In genomic region chr17:62597150-62597549, GRCh38 we compare ENCODE assay signal across 16 cellular contexts. TPM values are rescaled to one million over a fixed set of nuclear protein-coding genes. Genes with fewer than 3 reads are reported as not detected.
DNase-seq lines count a peak whose midpoint lies in the region; ATAC-seq, FAIRE-seq and TF ChIP-seq lines count a peak whose summit lies in the region.
"Had no signal": no experiment of that assay in that cellular context is flagged by ENCODE, and none has a peak within 500 bp of the region (broad histone marks: within the 10 kb centered on the region; RNA-seq: fewer than 3 reads in every experiment).

No MANE protein-coding gene starts in this region.

- TF ChIP-seq POLR2A in K562 (conservative IDR thresholded peaks at IDR 0.05) (no peak), heart left ventricle (IDR thresholded peaks at IDR 0.05) (no peak)

- H3K4me3 ChIP-seq in K562 (no peak overlapping the region), subcutaneous abdominal adipose tissue (ENCODE audit: low read depth in 1 of 5, low read length in 5 of 5) (no peak overlapping the region), heart left ventricle (no peak overlapping the region)
- H3K4me3 ChIP-seq: BLaER1, GM23338 had no signal

- POLR2A ChIA-PET in activated CD4-positive, alpha-beta T cell treated with anti-CD3 and anti-CD28 coated beads, Interleukin-2, amount 10 ng/mL, durations not matched to agents 7 days and 5 days (lab: Charles Lee) = no interaction called here
- POLR2A ChIA-PET in K562 (lab: Yijun Ruan, JAX) = interaction anchor here (0.6 kb wide), 1 partner anchor 15 kb away, joined by 3 read pairs; no protein-coding TSS in a partner anchor

- H3K27ac ChIP-seq in K562 (ENCODE audit: extremely low read depth, low read depth, low read length) = no peak overlapping the region
- peak overlapping the region; percentile 49 for H3K27ac ChIP-seq in subcutaneous abdominal adipose tissue (ENCODE audit: low read depth, low read length)
- no peak overlapping the region for H3K27ac ChIP-seq in heart left ventricle
- H3K27ac ChIP-seq: BLaER1 had no signal

- H3K9me1 ChIP-seq in K562 (ENCODE audit: control insufficient read depth, insufficient read depth, low read length) = no peaks in the 10 kb centered on the region

- no peaks in the 10 kb centered on the region for H3K4me1 ChIP-seq in K562 (replicated peaks in 1 of 2; ENCODE audit: control insufficient read depth in 2 of 2, insufficient read depth in 2 of 2, low read length in 2 of 2)
- peaks cover 0 to 18% (median 8%) of the 10 kb centered on the region in 5 donors for H3K4me1 ChIP-seq in subcutaneous abdominal adipose tissue (ENCODE audit: control insufficient read depth in 5 of 5, insufficient read depth in 5 of 5, low read length in 5 of 5)
- H3K4me1 ChIP-seq in heart left ventricle = peaks cover 0 to 11% (median 0%) of the 10 kb centered on the region in 12 donors
- H3K4me1 ChIP-seq: BLaER1 had no signal

- H3K27me3 ChIP-seq in K562 (ENCODE audit: control insufficient read depth in 2 of 2, insufficient read depth in 2 of 2, low read length in 2 of 2) (no peaks in the 10 kb centered on the region), subcutaneous abdominal adipose tissue (ENCODE audit: control insufficient read depth in 5 of 5, insufficient read depth in 4 of 5, low read length in 5 of 5) (no peaks in the 10 kb centered on the region), heart left ventricle (no peaks in the 10 kb centered on the region)
- H3K27me3 ChIP-seq: BLaER1 had no signal

- H3K9me3 Mint-ChIP-seq in activated CD4-positive, alpha-beta T cell treated with anti-CD3 and anti-CD28 coated beads, Interleukin-2, amount 10 ng/mL, durations not matched to agents 7 days and 5 days = peaks cover 2% of the 10 kb centered on the region
- H3K9me3 Mint-ChIP-seq in activated CD4-positive, alpha-beta T cell treated with anti-CD3 and anti-CD28 coated beads, Interleukin-2, amount 10 ng/mL, durations not matched to agents 24 days and 14 days = no peaks in the 10 kb centered on the region

- H3K4me3 Mint-ChIP-seq in activated CD4-positive, alpha-beta T cell treated with anti-CD3 and anti-CD28 coated beads, Interleukin-2, amount 10 ng/mL, durations not matched to agents 7 days and 5 days = no peak overlapping the region
- no peak overlapping the region for H3K4me3 Mint-ChIP-seq in activated CD4-positive, alpha-beta T cell treated with anti-CD3 and anti-CD28 coated beads, Interleukin-2, amount 10 ng/mL, durations not matched to agents 24 days and 14 days
- H3K4me3 Mint-ChIP-seq: CD14-positive monocyte; CD4-positive, alpha-beta memory T cell; GM23338 had no signal

- BruUV-seq in K562 (replicated peaks; lab: Mats Ljungman, UMichigan) = no TSS peak

- H3K36me3 ChIP-seq in K562 (ENCODE audit: control insufficient read depth, insufficient read depth, low read length) (peaks cover 72% of the 10 kb centered on the region), subcutaneous abdominal adipose tissue (ENCODE audit: control insufficient read depth in 5 of 5, insufficient read depth in 5 of 5, low read length in 5 of 5) (peaks cover 30 to 69% (median 47%) of the 10 kb centered on the region in 5 donors), heart left ventricle (peaks cover 0 to 95% (median 74%) of the 10 kb centered on the region in 9 donors)

- H4K20me1 ChIP-seq in K562 (replicated peaks; ENCODE audit: control insufficient read depth, insufficient read depth, low read length) = no peaks in the 10 kb centered on the region

- H3K27ac Mint-ChIP-seq in activated CD4-positive, alpha-beta T cell treated with anti-CD3 and anti-CD28 coated beads, Interleukin-2, amount 10 ng/mL, durations not matched to agents 7 days and 5 days = peak overlapping the region; percentile 42
- H3K27ac Mint-ChIP-seq in activated CD4-positive, alpha-beta T cell treated with anti-CD3 and anti-CD28 coated beads, Interleukin-2, amount 10 ng/mL, durations not matched to agents 24 days and 14 days = no peak overlapping the region
- H3K27ac Mint-ChIP-seq: GM23338 had no signal

- TF ChIP-seq RAD21 in K562 (CRISPR knock-in tag; conservative IDR thresholded peaks at IDR 0.05 in 1 of 2, IDR thresholded peaks at IDR 0.05 in 1 of 2) = no peak

- peaks cover 2% of the 10 kb centered on the region for H3K4me1 Mint-ChIP-seq in activated CD4-positive, alpha-beta T cell treated with anti-CD3 and anti-CD28 coated beads, Interleukin-2, amount 10 ng/mL, durations not matched to agents 7 days and 5 days
- H3K4me1 Mint-ChIP-seq in activated CD4-positive, alpha-beta T cell treated with anti-CD3 and anti-CD28 coated beads, Interleukin-2, amount 10 ng/mL, durations not matched to agents 24 days and 14 days = peaks cover 2% of the 10 kb centered on the region
- H3K4me1 Mint-ChIP-seq: CD14-positive monocyte, GM23338 had no signal

- H3K9ac ChIP-seq in K562 (ENCODE audit: insufficient read depth in 1 of 2, low read depth in 2 of 2, low read length in 2 of 2) = no peak overlapping the region
- no peak overlapping the region for H3K9ac ChIP-seq in subcutaneous abdominal adipose tissue (ENCODE audit: low read length in 5 of 5)
- H3K9ac ChIP-seq: BLaER1 had no signal

- in situ Hi-C loops in K562 (cut with MboI) = no loop called here

- TF ChIP-seq EP300 in K562 (IDR thresholded peaks at IDR 0.05; ENCODE audit: low read length) = no peak

- no peak for ATAC-seq in K562
- no peak for ATAC-seq in HG03354 (IDR thresholded peaks at IDR 0.05; ENCODE audit: poor library complexity, severe bottlenecking, unreplicated experiment)
- ATAC-seq in heart left ventricle = no peak
- no peak for ATAC-seq in omental fat pad (ENCODE audit: low FRiP score)
- ATAC-seq: GM23338 had no signal

- H3K4me2 ChIP-seq in K562 (ENCODE audit: insufficient read depth, low read length) = no peak overlapping the region
- H3K4me2 ChIP-seq: BLaER1, GM23338 had no signal

- no peak for DNase-seq in activated CD4-positive, alpha-beta T cell treated with anti-CD3 and anti-CD28 coated beads, Interleukin-2, amount 10 ng/mL, durations not matched to agents 7 days and 5 days
- no peak for DNase-seq in activated CD4-positive, alpha-beta T cell treated with anti-CD3 and anti-CD28 coated beads, Interleukin-2, amount 10 ng/mL, durations not matched to agents 24 days and 14 days
- DNase-seq in K562 (ENCODE audit: extremely low read depth in 1 of 4, low spot score in 3 of 4) (no peak), heart left ventricle (no peak), omental fat pad (ENCODE audit: low spot score) (no peak)
- DNase-seq: 8988T; Calu3; CD4-positive, alpha-beta memory T cell; DMS79 treated with DMSO at 0.1 percent for 48 hours; GF-D8 had no signal

- peaks cover 11% of the 10 kb centered on the region for H3K9me3 ChIP-seq in K562 (replicated peaks; ENCODE audit: control insufficient read depth, insufficient read depth, low read depth, low read length)
- no peaks in the 10 kb centered on the region for H3K9me3 ChIP-seq in subcutaneous abdominal adipose tissue (ENCODE audit: control insufficient read depth in 5 of 5, low read length in 5 of 5)
- H3K9me3 ChIP-seq in heart left ventricle = peaks cover 0 to 7% (median 0%) of the 10 kb centered on the region in 12 donors

- H3K27me3 Mint-ChIP-seq in activated CD4-positive, alpha-beta T cell treated with anti-CD3 and anti-CD28 coated beads, Interleukin-2, amount 10 ng/mL, durations not matched to agents 7 days and 5 days = no peaks in the 10 kb centered on the region
- no peaks in the 10 kb centered on the region for H3K27me3 Mint-ChIP-seq in activated CD4-positive, alpha-beta T cell treated with anti-CD3 and anti-CD28 coated beads, Interleukin-2, amount 10 ng/mL, durations not matched to agents 24 days and 14 days
- H3K27me3 Mint-ChIP-seq: CD4-positive, alpha-beta memory T cell had no signal

- H2AFZ ChIP-seq in K562 (ENCODE audit: low read depth, low read length) = no peak overlapping the region
- H2AFZ ChIP-seq: GM23338 had no signal

- CTCF ChIA-PET in activated CD4-positive, alpha-beta T cell treated with anti-CD3 and anti-CD28 coated beads, Interleukin-2, amount 10 ng/mL, durations not matched to agents 7 days and 5 days (lab: Charles Lee) = no interaction called here
- CTCF ChIA-PET in K562 (lab: Yijun Ruan, JAX; ENCODE audit: low intra/inter-chr PET ratio) = no interaction called here

- WGBS in K562 (ENCODE audit: insufficient coverage, low coverage, missing lambda C conversion rate) = 87% methylated on average over 2 of the region's 2 CpGs
- WGBS in heart left ventricle, 4 donors = 84 to 91% (median 87%) methylated on average over 2 of the region's 2 CpGs

- H3K36me3 Mint-ChIP-seq in activated CD4-positive, alpha-beta T cell treated with anti-CD3 and anti-CD28 coated beads, Interleukin-2, amount 10 ng/mL, durations not matched to agents 7 days and 5 days (ENCODE audit: low read depth) = peaks cover 57% of the 10 kb centered on the region
- H3K36me3 Mint-ChIP-seq in activated CD4-positive, alpha-beta T cell treated with anti-CD3 and anti-CD28 coated beads, Interleukin-2, amount 10 ng/mL, durations not matched to agents 24 days and 14 days (ENCODE audit: low read depth) = peaks cover 55% of the 10 kb centered on the region

- intact Hi-C loops in activated CD4-positive, alpha-beta T cell treated with anti-CD3 and anti-CD28 coated beads, Interleukin-2, amount 10 ng/mL, durations not matched to agents 24 days and 14 days (cut with micrococcal nuclease) = no loop called here
- intact Hi-C loops in K562 (cut with micrococcal nuclease) = no loop called here
- intact Hi-C loops in heart left ventricle (cut with DNase I) = no loop called here

- H3K79me2 ChIP-seq in K562 (ENCODE audit: control insufficient read depth, insufficient read depth, low read length) = no peaks in the 10 kb centered on the region

- no peak for TF ChIP-seq CTCF in K562 (IDR thresholded peaks at IDR 0.05 in 2 of 3, conservative IDR thresholded peaks at IDR 0.05 in 1 of 3; ENCODE audit: insufficient read depth in 2 of 3, low read depth in 1 of 3, low read length in 3 of 3)
- TF ChIP-seq CTCF in heart left ventricle (IDR thresholded peaks at IDR 0.05) = no peak
- no peak for TF ChIP-seq CTCF in omental fat pad (IDR thresholded peaks at IDR 0.05)

- FAIRE-seq in K562 (lab: Jason Lieb, UNC) = no peak
- FAIRE-seq: H54 had no signal

RNA-seq across cellular contexts. Expression of gene MRC2, which starts 30.3 kb away (rescaled TPM):
- total RNA-seq in activated CD4-positive, alpha-beta T cell treated with anti-CD3 and anti-CD28 coated beads, Interleukin-2, amount 10 ng/mL, durations not matched to agents 7 days and 5 days = 1 to 10 TPM; 4.0 TPM
- 2.4 and 2.9 TPM in 2 replicates for total RNA-seq in activated CD4-positive, alpha-beta T cell treated with anti-CD3 and anti-CD28 coated beads, Interleukin-2, amount 10 ng/mL, durations not matched to agents 24 days and 14 days
- total RNA-seq in K562 (2011; cell fraction: chromatin; rRNA removed; ENCODE audit: low replicate concordance) = 13.5 and 48.4 TPM in 2 replicates
- total RNA-seq in K562 (2011; cell fraction: nucleolus; rRNA removed) = 54.0 and 59.1 TPM in 2 replicates
- total RNA-seq in K562 (2011; cell fraction: nucleoplasm; rRNA removed) = 25.0 and 27.9 TPM in 2 replicates
- 11.5 and 19.9 TPM in 2 replicates for total RNA-seq in K562 (2014; rRNA removed)
- total RNA-seq in K562 (2014; rRNA removed; fragmentation: Illumina TruSeq; extraction: Trizol) = 2.7 and 4.1 TPM in 2 replicates
- total RNA-seq in K562 (2015; rRNA removed; fragmentation: Illumina TruSeq; extraction: Trizol) = 3.8 and 4.1 TPM in 2 replicates
- 10.8 and 11.0 TPM in 2 replicates for total RNA-seq in K562 (2021)
- 9.0 and 9.2 TPM in 2 replicates for polyA plus RNA-seq in K562 (2011; rRNA removed)
- 5.1 and 16.1 TPM in 2 replicates for polyA plus RNA-seq in K562 (2011; cell fraction: cytosol; rRNA removed)
- polyA plus RNA-seq in K562 (2011; cell fraction: nucleus; rRNA removed) = 26.9 and 53.0 TPM in 2 replicates
- polyA plus RNA-seq in K562 (2012) = 15.9 and 30.3 TPM in 2 replicates
- polyA plus RNA-seq in K562 (2014; fragmentation: Illumina TruSeq; extraction: Trizol) = 6.6 and 9.7 TPM in 2 replicates
- polyA plus RNA-seq in K562 (2014; fragmentation: Nextera tagmentation; extraction: Ambion mirVana) = under 1 TPM; 0.28 to 0.34 TPM
- polyA plus RNA-seq in K562 (2014; rRNA removed) = 8.1 and 11.3 TPM in 2 replicates
- 2.5 and 7.6 TPM in 2 replicates for polyA minus RNA-seq in K562 (2011; rRNA and poly(A)+ RNA removed)
- polyA minus RNA-seq in K562 (2011; cell fraction: cytosol; rRNA and poly(A)+ RNA removed) = 7.0 and 7.5 TPM in 2 replicates
- 11.7 and 12.7 TPM in 2 replicates for polyA minus RNA-seq in K562 (2011; cell fraction: nucleus; rRNA and poly(A)+ RNA removed)
- total RNA-seq in heart left ventricle = 10 to 100 TPM; 13.4 to 50.8 (median 23.3) TPM
- polyA plus RNA-seq in heart left ventricle = 10 to 100 TPM; 13.1 to 15.0 TPM
- total RNA-seq in omental fat pad = 10 to 100 TPM; 21.3 to 82.4 (median 30.8) TPM
- polyA plus RNA-seq: CD14-positive monocyte had no signal
